Comparison of ENCODE assay signal across 17 cellular contexts in the genomic region with DNA sequence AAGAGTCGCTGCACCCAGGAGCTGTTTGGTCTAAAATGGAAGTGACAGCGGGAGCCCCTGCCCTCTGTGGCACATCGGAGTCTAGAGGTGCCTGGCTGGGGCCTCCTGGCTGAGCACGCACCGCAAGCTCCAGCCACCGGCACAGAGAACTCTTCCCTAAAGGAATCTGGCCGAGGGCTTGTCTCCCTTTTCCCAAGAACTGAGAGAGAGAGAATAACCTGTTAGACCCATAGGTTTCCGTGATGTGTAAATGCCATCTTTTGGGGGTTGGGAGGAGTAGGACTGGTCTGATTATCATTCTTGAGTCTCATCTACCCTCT. TPM values are rescaled to one million over a fixed set of nuclear protein-coding genes. Genes with fewer than 3 reads are reported as not detected.
A peak's percentile ranks its signal among the peaks of the same experiment; 100 is the strongest.
DNase-seq lines count a peak whose midpoint lies in the region; TF ChIP-seq lines count a peak whose summit lies in the region.
"Had no signal": no experiment of that assay in that cellular context is flagged by ENCODE, and none has a peak within 500 bp of the region (broad histone marks: within the 10 kb centered on the region; RNA-seq: fewer than 3 reads in every experiment).

No MANE protein-coding gene starts in this region.

- H3K36me3 Mint-ChIP-seq in MCF 10A (ENCODE audit: insufficient read depth, unreplicated experiment) (peaks cover 48% of the 10 kb centered on the region), nephron progenitor cell (ENCODE audit: low read depth) (no peaks in the 10 kb centered on the region)
- H3K36me3 Mint-ChIP-seq: activated naive CD4-positive, alpha-beta T cell treated with anti-CD3 and anti-CD28 coated beads, Interleukin-2, amount 50 U/mL, for 72 hours had no signal

- H3K27me3 Mint-ChIP-seq in MCF 10A (ENCODE audit: insufficient read depth, unreplicated experiment) (no peaks in the 10 kb centered on the region), nephron progenitor cell (ENCODE audit: low read depth, poor library complexity) (peaks cover 12% of the 10 kb centered on the region)

- no peak overlapping the region for H3K4me3 Mint-ChIP-seq in MCF 10A (ENCODE audit: unreplicated experiment)
- H3K4me3 Mint-ChIP-seq in nephron progenitor cell: no peak overlapping the region
- H3K4me3 Mint-ChIP-seq: T-helper 2 cell treated with Interferon-gamma antibody and Interleukin-4, amounts not matched to agents 5 μg/mL and 100 μg/mL, for 36 hours had no signal

- no peak overlapping the region for H3K27ac Mint-ChIP-seq in MCF 10A (ENCODE audit: low read depth, unreplicated experiment)
- peak overlapping the region; percentile 43 for H3K27ac Mint-ChIP-seq in nephron progenitor cell
- H3K27ac Mint-ChIP-seq: activated naive CD4-positive, alpha-beta T cell treated with anti-CD3 and anti-CD28 coated beads, Interleukin-2, amount 50 U/mL, for 72 hours; activated T-cell treated with anti-CD3 and anti-CD28 coated beads, Interleukin-2, amount 50 U/mL, for 72 hours; T-helper 2 cell treated with Interferon-gamma antibody and Interleukin-4, amounts not matched to agents 5 μg/mL and 100 μg/mL, for 36 hours had no signal

- H3K27me3 ChIP-seq in breast epithelium (no peaks in the 10 kb centered on the region), dorsolateral prefrontal cortex (peaks cover 0 to 49% (median 10%) of the 10 kb centered on the region in 45 donors), thyroid gland (no peaks in the 10 kb centered on the region)
- H3K27me3 ChIP-seq: SJSA1 had no signal

- no TSS peak for BruUV-seq in MCF 10A (replicated peaks; lab: Mats Ljungman, UMichigan)

- TF ChIP-seq POLR2A in breast epithelium (IDR thresholded peaks at IDR 0.05): no peak
- TF ChIP-seq POLR2A in thyroid gland (IDR thresholded peaks at IDR 0.05): no peak

- peaks cover 0 to 10% of the 10 kb centered on the region in 2 donors for H3K4me1 ChIP-seq in breast epithelium
- H3K4me1 ChIP-seq in thyroid gland: peaks cover 18 to 40% of the 10 kb centered on the region in 2 donors

- H3K4me1 Mint-ChIP-seq in MCF 10A (ENCODE audit: insufficient read depth, unreplicated experiment) (peaks cover 5% of the 10 kb centered on the region), nephron progenitor cell (peaks cover 34% of the 10 kb centered on the region)

- H3K4me3 ChIP-seq in breast epithelium (peak overlapping the region in 2 of 3 donors; percentile 34 to 56), dorsolateral prefrontal cortex (peak overlapping the region in 55 of 59 donors; percentile 2 to 59 (median 39)), thyroid gland (replicated peaks in 1 of 3) (peak overlapping the region in 1 of 3 donors; percentile 21)
- H3K4me3 ChIP-seq: SJSA1 had no signal

- intact Hi-C loops in breast epithelium (cut with DNase I; ENCODE audit: low total_unique reads): no loop called here
- intact Hi-C loops in MCF 10A (cut with micrococcal nuclease): no loop called here
- intact Hi-C loops in dorsolateral prefrontal cortex (cut with DNase I): no loop called here
- intact Hi-C loops in thyroid gland (cut with DNase I): no loop called here

- H3K36me3 ChIP-seq in breast epithelium: no peaks in the 10 kb centered on the region
- H3K36me3 ChIP-seq in thyroid gland: no peaks in the 10 kb centered on the region
- H3K36me3 ChIP-seq: SJSA1 had no signal

- H3K9me3 ChIP-seq in breast epithelium (no peaks in the 10 kb centered on the region), thyroid gland (no peaks in the 10 kb centered on the region)
- H3K9me3 ChIP-seq: SJSA1 had no signal

- TF ChIP-seq CTCF in breast epithelium (IDR thresholded peaks at IDR 0.05): no peak
- TF ChIP-seq CTCF in MCF 10A (IDR thresholded peaks at IDR 0.05; ENCODE audit: unreplicated experiment): no peak
- no peak for TF ChIP-seq CTCF in dorsolateral prefrontal cortex (IDR thresholded peaks at IDR 0.05 in 54 of 56, conservative IDR thresholded peaks at IDR 0.05 in 2 of 56; ENCODE audit: low read depth in 1 of 56, partially characterized antibody in 56 of 56)
- TF ChIP-seq CTCF in nephron progenitor cell (IDR thresholded peaks at IDR 0.05): no peak
- TF ChIP-seq CTCF in thyroid gland (IDR thresholded peaks at IDR 0.05): no peak

- H3K27ac ChIP-seq in breast epithelium (peak overlapping the region; percentile 39 to 40), dorsolateral prefrontal cortex (no peak overlapping the region), thyroid gland (peak overlapping the region; percentile 23 to 47 (median 37))
- H3K27ac ChIP-seq: SJSA1 had no signal

- CTCF ChIA-PET in MCF 10A (lab: Yijun Ruan, JAX): no interaction called here

- 73 to 83% methylated on average over 7 to 8 of the region's 8 CpGs for WGBS in thyroid gland, 2 donors

- POLR2A ChIA-PET in MCF 10A (lab: Yijun Ruan, JAX): no interaction called here

- DNase-seq in breast epithelium (ENCODE audit: low spot score in 2 of 2) (no peak), MCF 10A (ENCODE audit: unreplicated experiment) (no peak), dorsolateral prefrontal cortex (peak in 1 of 10 donors; percentile 26), nephron progenitor cell (no peak), thyroid gland (no peak), mucosa of gallbladder (ENCODE audit: low spot score) (no peak), HuH-7.5 (ENCODE audit: low spot score) (no peak)
- DNase-seq in activated CD4-positive, CD25-positive, alpha-beta regulatory T cell treated with anti-CD3 and anti-CD28 coated beads, Interleukin-2, amount 50 U/mL, for 72 hours: no peak
- DNase-seq: 8988T; activated CD4-positive, CD25-positive, alpha-beta regulatory T cell; activated T-cell treated with anti-CD3 and anti-CD28 coated beads, Interleukin-2, amount 50 U/mL, for 72 hours; NCI-H1105; NCI-H69 had no signal

- H3K9me3 Mint-ChIP-seq in MCF 10A (ENCODE audit: unreplicated experiment) (no peaks in the 10 kb centered on the region), nephron progenitor cell (no peaks in the 10 kb centered on the region)
- H3K9me3 Mint-ChIP-seq: activated naive CD4-positive, alpha-beta T cell treated with anti-CD3 and anti-CD28 coated beads, Interleukin-2, amount 50 U/mL, for 72 hours; activated T-cell treated with anti-CD3 and anti-CD28 coated beads, Interleukin-2, amount 50 U/mL, for 72 hours; T-helper 2 cell treated with Interferon-gamma antibody and Interleukin-4, amounts not matched to agents 5 μg/mL and 100 μg/mL, for 36 hours had no signal

RNA-seq across cellular contexts. Expression of a gene that starts 47.3 kb away (rescaled TPM):
- total RNA-seq in breast epithelium: 1 to 10 TPM; 2.9 to 9.5 (median 8.5) TPM
- total RNA-seq in MCF 10A (2022): 29.2 and 58.0 TPM in 2 replicates
- 1 to 10 TPM in 87 of 120 experiments, under 1 TPM in 33; 0.28 to 5.7 (median 1.5) TPM for total RNA-seq in dorsolateral prefrontal cortex
- 10 to 100 TPM; 11.5 to 19.8 (median 13.4) TPM for total RNA-seq in thyroid gland
- total RNA-seq in mucosa of gallbladder: 8.8 TPM
- total RNA-seq: OCI-LY7 had no signal

Comparison
In these comparisons a context has a peak if more than half of its experiments do, and no peak if none do; other contexts are left out.
1. H3K27ac ChIP-seq: peak in breast epithelium (2 of 2) and thyroid gland (3 of 3); none in dorsolateral prefrontal cortex (0 of 59).